Comparison of ENCODE assay signal across 9 cellular contexts in the genomic region with DNA sequence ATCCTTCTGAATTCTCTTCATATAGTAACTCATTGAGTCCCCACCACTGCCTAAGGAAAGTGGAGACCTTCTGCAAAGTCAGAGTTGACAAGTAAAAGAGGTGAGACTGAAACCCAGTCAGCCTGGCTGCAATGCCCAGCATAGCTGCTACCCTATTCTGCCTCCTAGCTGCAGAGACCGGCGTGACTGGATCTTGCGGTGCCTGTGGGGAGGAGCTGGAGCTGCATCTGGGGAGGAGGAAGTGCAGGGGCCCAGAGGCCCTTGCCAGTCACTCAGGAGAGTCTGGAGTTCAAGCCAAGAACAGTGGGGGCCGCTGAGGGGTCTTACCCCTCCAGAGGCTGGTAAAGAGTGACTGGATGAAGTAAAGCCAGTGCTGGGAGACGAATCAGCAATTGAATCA. TPM values are rescaled to one million over a fixed set of nuclear protein-coding genes. Genes with fewer than 3 reads are reported as not detected.
A peak's percentile ranks its signal among the peaks of the same experiment; 100 is the strongest.
DNase-seq lines count a peak whose midpoint lies in the region; ATAC-seq and TF ChIP-seq lines count a peak whose summit lies in the region.
"Had no signal": no experiment of that assay in that cellular context is flagged by ENCODE, and none has a peak within 500 bp of the region (broad histone marks: within the 10 kb centered on the region; RNA-seq: fewer than 3 reads in every experiment).

No MANE protein-coding gene starts in this region.

- ATAC-seq in SK-N-SH treated with all-trans-retinoic acid at 6 μM for 48 hours (no peak), HG03457 (IDR thresholded peaks at IDR 0.05; ENCODE audit: unreplicated experiment) (no peak)

- H3K4me1 ChIP-seq in SK-N-SH (ENCODE audit: control insufficient read depth in 1 of 2, insufficient read depth in 2 of 2, low read depth in 1 of 2, low read length in 1 of 2) (no peaks in the 10 kb centered on the region), uterus (no peaks in the 10 kb centered on the region)

- no peaks in the 10 kb centered on the region for H3K9me3 ChIP-seq in SK-N-SH
- H3K9me3 ChIP-seq in uterus: no peaks in the 10 kb centered on the region
- H3K9me3 ChIP-seq: neutrophil had no signal

- H2AFZ ChIP-seq in SK-N-SH (ENCODE audit: low read depth): no peak overlapping the region

- no peak overlapping the region for H3K4me2 ChIP-seq in SK-N-SH

- WGBS in SK-N-SH (ENCODE audit: low lambda C conversion rate): 70% methylated on average over 5 of the region's 5 CpGs

- no peak for TF ChIP-seq POLR2A in erythroblast (IDR thresholded peaks at IDR 0.05; ENCODE audit: low read length)
- no peak for TF ChIP-seq POLR2A in uterus (IDR thresholded peaks at IDR 0.05)

- TF ChIP-seq CTCF in SK-N-SH (IDR thresholded peaks at IDR 0.05) (no peak), uterus (IDR thresholded peaks at IDR 0.05) (peak in 1 of 4 experiments; percentile 19)

- no peak for DNase-seq in SK-N-SH
- DNase-seq in NOMO-1 treated with DMSO at 0.1 percent for 48 hours (lab: John Stamatoyannopoulos, UW; ENCODE audit: unreplicated experiment): peak; percentile 38
- DNase-seq in erythroblast (lab: John Stamatoyannopoulos, UW): peak; percentile 7 to 12
- peak; percentile 1 to 3 for DNase-seq in stimulated activated CD4-positive, alpha-beta T cell treated with anti-CD3 and anti-CD28 coated beads, Interleukin-2, amount 100 ng/mL, for 48 hours
- no peak for DNase-seq in C1 segment of cervical spinal cord (lab: John Stamatoyannopoulos, UW)
- DNase-seq in uterus: no peak

- H3K27ac ChIP-seq in SK-N-SH (ENCODE audit: low read depth in 2 of 2, low read length in 1 of 2): no peak overlapping the region
- no peak overlapping the region for H3K27ac ChIP-seq in uterus
- H3K27ac ChIP-seq: neutrophil had no signal

- no peak overlapping the region for H3K9ac ChIP-seq in SK-N-SH

- no peaks in the 10 kb centered on the region for H3K27me3 ChIP-seq in SK-N-SH (ENCODE audit: insufficient read depth)
- H3K27me3 ChIP-seq in uterus: no peaks in the 10 kb centered on the region
- H3K27me3 ChIP-seq: neutrophil had no signal

- H3F3A ChIP-seq in SK-N-SH (replicated peaks; ENCODE audit: insufficient read depth): no peaks in the 10 kb centered on the region

- TF ChIP-seq RAD21 in SK-N-SH (IDR thresholded peaks at IDR 0.05; ENCODE audit: low read length): peak; percentile 33

- CTCF ChIA-PET in SK-N-SH (lab: Yijun Ruan, JAX): interaction anchor here (0.5 to 8.5 kb wide), 5 partner anchors 14 to 483 kb away, joined by 3 to 52 read pairs (median 3); no protein-coding TSS in a partner anchor

- no peak overlapping the region for H3K4me3 ChIP-seq in SK-N-SH (ENCODE audit: low read depth in 2 of 2, low read length in 1 of 2)
- no peak overlapping the region for H3K4me3 ChIP-seq in uterus

- no peaks in the 10 kb centered on the region for H3K9me2 ChIP-seq in SK-N-SH

- intact Hi-C loops in uterus (cut with DNase I; ENCODE audit: low total_unique reads): no loop called here

- TF ChIP-seq EP300 in SK-N-SH (IDR thresholded peaks at IDR 0.05; ENCODE audit: borderline replicate concordance in 1 of 2, low read depth in 1 of 2, low read length in 1 of 2): no peak

- H3K36me3 ChIP-seq in SK-N-SH (replicated peaks in 1 of 2; ENCODE audit: control insufficient read depth in 1 of 2, insufficient read depth in 2 of 2, low read length in 1 of 2): no peaks in the 10 kb centered on the region
- H3K36me3 ChIP-seq in uterus: no peaks in the 10 kb centered on the region
- H3K36me3 ChIP-seq: neutrophil had no signal

- H4K20me1 ChIP-seq in SK-N-SH (ENCODE audit: insufficient read depth): no peaks in the 10 kb centered on the region

- no peaks in the 10 kb centered on the region for H3K79me2 ChIP-seq in SK-N-SH (ENCODE audit: insufficient read depth)

- POLR2A ChIA-PET in SK-N-SH (lab: Yijun Ruan, JAX): no interaction called here

TF ChIP-seq in SK-N-SH, 30 proteins besides CTCF, POLR2A, EP300 and RAD21 (continues in another document):
- TF ChIP-seq FOXM1 (IDR thresholded peaks at IDR 0.05; ENCODE audit: low read depth) (no peak), POLR2AphosphoS5 (IDR thresholded peaks at IDR 0.05; ENCODE audit: low read depth, low read length) (no peak), JUND (IDR thresholded peaks at IDR 0.05) (no peak), FOXJ3 (CRISPR knock-in tag; IDR thresholded peaks at IDR 0.05) (no peak), SMC3 (IDR thresholded peaks at IDR 0.05; ENCODE audit: low read depth, low read length) (no peak), RCOR1 (IDR thresholded peaks at IDR 0.05; ENCODE audit: low read length) (no peak), MXI1 (IDR thresholded peaks at IDR 0.05; ENCODE audit: low read depth, low read length) (no peak), NRF1 (IDR thresholded peaks at IDR 0.05; ENCODE audit: low read depth, low read length) (no peak)
- TF ChIP-seq, protein P1, sequence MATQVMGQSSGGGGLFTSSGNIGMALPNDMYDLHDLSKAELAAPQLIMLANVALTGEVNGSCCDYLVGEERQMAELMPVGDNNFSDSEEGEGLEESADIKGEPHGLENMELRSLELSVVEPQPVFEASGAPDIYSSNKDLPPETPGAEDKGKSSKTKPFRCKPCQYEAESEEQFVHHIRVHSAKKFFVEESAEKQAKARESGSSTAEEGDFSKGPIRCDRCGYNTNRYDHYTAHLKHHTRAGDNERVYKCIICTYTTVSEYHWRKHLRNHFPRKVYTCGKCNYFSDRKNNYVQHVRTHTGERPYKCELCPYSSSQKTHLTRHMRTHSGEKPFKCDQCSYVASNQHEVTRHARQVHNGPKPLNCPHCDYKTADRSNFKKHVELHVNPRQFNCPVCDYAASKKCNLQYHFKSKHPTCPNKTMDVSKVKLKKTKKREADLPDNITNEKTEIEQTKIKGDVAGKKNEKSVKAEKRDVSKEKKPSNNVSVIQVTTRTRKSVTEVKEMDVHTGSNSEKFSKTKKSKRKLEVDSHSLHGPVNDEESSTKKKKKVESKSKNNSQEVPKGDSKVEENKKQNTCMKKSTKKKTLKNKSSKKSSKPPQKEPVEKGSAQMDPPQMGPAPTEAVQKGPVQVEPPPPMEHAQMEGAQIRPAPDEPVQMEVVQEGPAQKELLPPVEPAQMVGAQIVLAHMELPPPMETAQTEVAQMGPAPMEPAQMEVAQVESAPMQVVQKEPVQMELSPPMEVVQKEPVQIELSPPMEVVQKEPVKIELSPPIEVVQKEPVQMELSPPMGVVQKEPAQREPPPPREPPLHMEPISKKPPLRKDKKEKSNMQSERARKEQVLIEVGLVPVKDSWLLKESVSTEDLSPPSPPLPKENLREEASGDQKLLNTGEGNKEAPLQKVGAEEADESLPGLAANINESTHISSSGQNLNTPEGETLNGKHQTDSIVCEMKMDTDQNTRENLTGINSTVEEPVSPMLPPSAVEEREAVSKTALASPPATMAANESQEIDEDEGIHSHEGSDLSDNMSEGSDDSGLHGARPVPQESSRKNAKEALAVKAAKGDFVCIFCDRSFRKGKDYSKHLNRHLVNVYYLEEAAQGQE (IDR thresholded peaks at IDR 0.05; ENCODE audit: low read depth, low read length): no peak

TF ChIP-seq in SK-N-SH treated with all-trans-retinoic acid at 6 μM for 48 hours, 23 proteins besides CTCF, POLR2A, EP300 and RAD21 (continues in another document):
- TF ChIP-seq ZFP3 (CRISPR knock-in tag; IDR thresholded peaks at IDR 0.05) (no peak), ZFP30 (CRISPR knock-in tag; IDR thresholded peaks at IDR 0.05) (no peak), BACH2 (CRISPR knock-in tag; IDR thresholded peaks at IDR 0.05; ENCODE audit: borderline replicate concordance) (no peak), TCF4 (CRISPR knock-in tag; IDR thresholded peaks at IDR 0.05; ENCODE audit: borderline replicate concordance) (no peak), RARB (CRISPR knock-in tag; IDR thresholded peaks at IDR 0.05) (no peak), ZC3H10 (CRISPR knock-in tag; IDR thresholded peaks at IDR 0.05) (no peak)
- TF ChIP-seq, protein P2, sequence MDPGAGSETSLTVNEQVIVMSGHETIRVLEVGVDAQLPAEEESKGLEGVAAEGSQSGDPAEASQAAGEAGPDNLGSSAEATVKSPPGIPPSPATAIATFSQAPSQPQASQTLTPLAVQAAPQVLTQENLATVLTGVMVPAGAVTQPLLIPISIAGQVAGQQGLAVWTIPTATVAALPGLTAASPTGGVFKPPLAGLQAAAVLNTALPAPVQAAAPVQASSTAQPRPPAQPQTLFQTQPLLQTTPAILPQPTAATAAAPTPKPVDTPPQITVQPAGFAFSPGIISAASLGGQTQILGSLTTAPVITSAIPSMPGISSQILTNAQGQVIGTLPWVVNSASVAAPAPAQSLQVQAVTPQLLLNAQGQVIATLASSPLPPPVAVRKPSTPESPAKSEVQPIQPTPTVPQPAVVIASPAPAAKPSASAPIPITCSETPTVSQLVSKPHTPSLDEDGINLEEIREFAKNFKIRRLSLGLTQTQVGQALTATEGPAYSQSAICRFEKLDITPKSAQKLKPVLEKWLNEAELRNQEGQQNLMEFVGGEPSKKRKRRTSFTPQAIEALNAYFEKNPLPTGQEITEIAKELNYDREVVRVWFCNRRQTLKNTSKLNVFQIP (CRISPR knock-in tag; IDR thresholded peaks at IDR 0.05; ENCODE audit: borderline replicate concordance, low read depth): no peak
- TF ChIP-seq, protein P3, sequence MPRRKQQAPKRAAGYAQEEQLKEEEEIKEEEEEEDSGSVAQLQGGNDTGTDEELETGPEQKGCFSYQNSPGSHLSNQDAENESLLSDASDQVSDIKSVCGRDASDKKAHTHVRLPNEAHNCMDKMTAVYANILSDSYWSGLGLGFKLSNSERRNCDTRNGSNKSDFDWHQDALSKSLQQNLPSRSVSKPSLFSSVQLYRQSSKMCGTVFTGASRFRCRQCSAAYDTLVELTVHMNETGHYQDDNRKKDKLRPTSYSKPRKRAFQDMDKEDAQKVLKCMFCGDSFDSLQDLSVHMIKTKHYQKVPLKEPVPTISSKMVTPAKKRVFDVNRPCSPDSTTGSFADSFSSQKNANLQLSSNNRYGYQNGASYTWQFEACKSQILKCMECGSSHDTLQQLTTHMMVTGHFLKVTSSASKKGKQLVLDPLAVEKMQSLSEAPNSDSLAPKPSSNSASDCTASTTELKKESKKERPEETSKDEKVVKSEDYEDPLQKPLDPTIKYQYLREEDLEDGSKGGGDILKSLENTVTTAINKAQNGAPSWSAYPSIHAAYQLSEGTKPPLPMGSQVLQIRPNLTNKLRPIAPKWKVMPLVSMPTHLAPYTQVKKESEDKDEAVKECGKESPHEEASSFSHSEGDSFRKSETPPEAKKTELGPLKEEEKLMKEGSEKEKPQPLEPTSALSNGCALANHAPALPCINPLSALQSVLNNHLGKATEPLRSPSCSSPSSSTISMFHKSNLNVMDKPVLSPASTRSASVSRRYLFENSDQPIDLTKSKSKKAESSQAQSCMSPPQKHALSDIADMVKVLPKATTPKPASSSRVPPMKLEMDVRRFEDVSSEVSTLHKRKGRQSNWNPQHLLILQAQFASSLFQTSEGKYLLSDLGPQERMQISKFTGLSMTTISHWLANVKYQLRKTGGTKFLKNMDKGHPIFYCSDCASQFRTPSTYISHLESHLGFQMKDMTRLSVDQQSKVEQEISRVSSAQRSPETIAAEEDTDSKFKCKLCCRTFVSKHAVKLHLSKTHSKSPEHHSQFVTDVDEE (CRISPR knock-in tag; IDR thresholded peaks at IDR 0.05): no peak

RNA-seq across cellular contexts. Expression of a gene that starts 35.0 kb away (rescaled TPM):
- 1.2 and 1.9 TPM in 2 replicates for polyA plus RNA-seq in SK-N-SH (2012; rRNA removed)
- polyA plus RNA-seq in SK-N-SH (2012; cell fraction: cytosol; rRNA removed): 1.3 and 3.3 TPM in 2 replicates
- 0.51 and 1.1 TPM in 2 replicates for polyA plus RNA-seq in SK-N-SH (2012; cell fraction: nucleus; rRNA removed)
- total RNA-seq in uterus: 10 to 100 TPM in 3 of 4 donors, 1 to 10 TPM in 1; 7.1 to 33.5 (median 14.7) TPM

Comparison
In these comparisons a context has a peak if more than half of its experiments do, and no peak if none do; other contexts are left out.
1. DNase-seq: peak in NOMO-1 treated with DMSO at 0.1 percent for 48 hours (single experiment), erythroblast (2 of 2) and stimulated activated CD4-positive, alpha-beta T cell treated with anti-CD3 and anti-CD28 coated beads, Interleukin-2, amount 100 ng/mL, for 48 hours (2 of 2); none in SK-N-SH (single experiment), C1 segment of cervical spinal cord (0 of 14) and uterus (0 of 2).